ENCODE assay signal across 8 cellular contexts in the genomic region with DNA sequence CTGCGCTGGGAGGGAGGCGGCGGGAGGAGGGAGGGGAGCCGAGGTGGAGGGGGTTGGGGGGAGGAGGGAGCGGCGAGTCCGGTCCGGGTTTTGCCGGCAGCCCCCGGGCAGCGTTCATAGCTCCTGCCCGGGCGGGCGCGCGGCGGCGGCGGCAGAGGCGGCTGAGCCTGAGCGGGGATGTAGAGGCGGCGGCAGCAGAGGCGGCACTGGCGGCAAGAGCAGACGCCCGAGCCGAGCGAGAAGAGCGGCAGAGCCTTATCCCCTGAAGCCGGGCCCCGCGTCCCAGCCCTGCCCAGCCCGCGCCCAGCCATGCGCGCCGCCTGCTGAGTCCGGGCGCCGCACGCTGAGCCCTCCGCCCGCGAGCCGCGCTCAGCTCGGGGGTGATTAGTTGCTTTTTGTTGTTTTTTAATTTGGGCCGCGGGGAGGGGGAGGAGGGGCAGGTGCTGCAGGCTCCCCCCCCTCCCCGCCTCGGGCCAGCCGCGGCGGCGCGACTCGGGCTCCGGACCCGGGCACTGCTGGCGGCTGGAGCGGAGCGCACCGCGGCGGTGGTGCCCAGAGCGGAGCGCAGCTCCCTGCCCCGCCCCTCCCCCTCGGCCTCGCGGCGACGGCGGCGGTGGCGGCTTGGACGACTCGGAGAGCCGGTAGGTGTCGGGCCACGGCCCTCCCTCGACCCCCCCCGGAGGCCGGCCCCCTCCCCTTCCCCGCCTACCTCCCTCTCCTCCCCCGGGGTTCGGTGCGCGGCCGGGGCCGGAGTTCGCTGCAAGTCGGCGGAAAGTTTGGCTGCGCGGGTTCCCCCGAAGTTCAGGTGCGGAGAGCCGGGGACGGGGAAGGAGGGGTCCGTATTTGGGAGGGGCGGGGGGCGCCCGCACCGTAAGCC. TPM values are rescaled to one million over a fixed set of nuclear protein-coding genes. Genes with fewer than 3 reads are reported as not detected.
DNase-seq lines count a peak whose midpoint lies in the region; ATAC-seq and TF ChIP-seq lines count a peak whose summit lies in the region.

Gene CXXC5 (plus strand): TSS at position 145 of the 877 bp plus-strand sequence. CDS start 32,175 bp downstream, outside the sequence.

- peaks cover 29% of the 10 kb centered on the region for H3K4me1 ChIP-seq in cardiac muscle cell (ENCODE audit: low read depth)
- H3K4me1 ChIP-seq in osteoblast (ENCODE audit: insufficient read depth, low read length), result peaks cover 30% of the 10 kb centered on the region

- H3K4me3 ChIP-seq in cardiac muscle cell (peak within 1 kb of the TSS; percentile 75), osteoblast (ENCODE audit: insufficient read depth, low read length) (peak within 1 kb of the TSS; percentile 93)

- peaks cover 25% of the 10 kb centered on the region for H4K20me1 ChIP-seq in osteoblast (ENCODE audit: insufficient read depth, low read length)

- no peaks in the 10 kb centered on the region for H3K36me3 ChIP-seq in cardiac muscle cell
- no peaks in the 10 kb centered on the region for H3K36me3 ChIP-seq in osteoblast (ENCODE audit: insufficient read depth, low read length)

- peak; percentile 91 for DNase-seq in Ammon's horn (ENCODE audit: low spot score)
- DNase-seq in HuH-7 (ENCODE audit: low spot score), result peak; percentile 88
- DNase-seq in RKO (ENCODE audit: low spot score), result peak; percentile 68
- peak; percentile 92 for DNase-seq in cardiac muscle cell (ENCODE audit: low read depth in 1 of 2, low spot score in 1 of 2)
- peak; percentile 98 for DNase-seq in osteoblast (ENCODE audit: insufficient read length, low spot score, missing footprints)

- H3K9me3 ChIP-seq in cardiac muscle cell (ENCODE audit: low read depth) (no peaks in the 10 kb centered on the region), osteoblast (ENCODE audit: low read depth, low read length) (no peaks in the 10 kb centered on the region)

- H3K27me3 ChIP-seq in cardiac muscle cell (no peaks in the 10 kb centered on the region), osteoblast (ENCODE audit: insufficient read depth, low read length) (no peaks in the 10 kb centered on the region)

- peak; percentile 26 for ATAC-seq in GM18909 (IDR thresholded peaks at IDR 0.05; ENCODE audit: poor library complexity, unreplicated experiment)
- no peak for ATAC-seq in HG02938 (IDR thresholded peaks at IDR 0.05; ENCODE audit: unreplicated experiment)

- peak within 1 kb of the TSS; percentile 93 for H3K4me2 ChIP-seq in osteoblast (ENCODE audit: insufficient read depth, low read length)

- peaks cover 60% of the 10 kb centered on the region for H3K79me2 ChIP-seq in osteoblast (ENCODE audit: insufficient read depth, low read length)

- H3K27ac ChIP-seq in adipose tissue (ENCODE audit: low read depth, low read length) (peak within 1 kb of the TSS; percentile 16), cardiac muscle cell (peak within 1 kb of the TSS; percentile 99), osteoblast (ENCODE audit: low read depth, low read length) (peak within 1 kb of the TSS; percentile 71)

- H2AFZ ChIP-seq in osteoblast (ENCODE audit: low read length), result peak within 1 kb of the TSS; percentile 6

- no peak for TF ChIP-seq CTCF in cardiac muscle cell (IDR thresholded peaks at IDR 0.05; ENCODE audit: low read depth, low read length)
- no peak for TF ChIP-seq CTCF in osteoblast (IDR thresholded peaks at IDR 0.05; ENCODE audit: extremely low read depth, low read depth, low read length)

- WGBS in adipose tissue, 3 donors, result 0 to 1% (median 1%) methylated on average over 60 to 104 of the region's 106 CpGs

RNA-seq across cellular contexts. Expression of gene CXXC5, which starts in this region (rescaled TPM):
- polyA plus RNA-seq in adipose tissue (10 to 100 TPM; 14.2 to 52.3 (median 39.0) TPM), cardiac muscle cell (70.4 and 79.4 TPM in 2 replicates)
- total RNA-seq in cardiac muscle cell (91.9 and 122 TPM in 2 replicates), osteoblast (186 and 210 TPM in 2 replicates)

Comparison
In these comparisons a context has a peak if more than half of its experiments do, and no peak if none do; other contexts are left out.
1. H3K27ac ChIP-seq: peak in every context shown above with its lines; median percentile 99 in cardiac muscle cell; 71 in osteoblast; 16 in adipose tissue.